Comparison of ENCODE assay signal across 8 cellular contexts in genomic region chr2:196987654-196988364, GRCh38.
A peak's percentile ranks its signal among the peaks of the same experiment; 100 is the strongest.
DNase-seq lines count a peak whose midpoint lies in the region; ATAC-seq and TF ChIP-seq lines count a peak whose summit lies in the region.

No MANE protein-coding gene starts in this region.

- peaks cover 11% of the 10 kb centered on the region for H3K9me3 Mint-ChIP-seq in activated naive CD8-positive, alpha-beta T cell treated with anti-CD3 and anti-CD28 coated beads, Interleukin-2, amount 50 U/mL, for 24 hours

- ATAC-seq in HG03108 (IDR thresholded peaks at IDR 0.05; ENCODE audit: unreplicated experiment): peak; percentile 54
- ATAC-seq in activated naive CD8-positive, alpha-beta T cell treated with anti-CD3 and anti-CD28 coated beads, Interleukin-2, amount 50 U/mL, for 24 hours: peak; percentile 98
- peak; percentile 96 for ATAC-seq in left ventricle myocardium superior

- peaks cover 82% of the 10 kb centered on the region for H3K4me1 Mint-ChIP-seq in activated naive CD8-positive, alpha-beta T cell treated with anti-CD3 and anti-CD28 coated beads, Interleukin-2, amount 50 U/mL, for 24 hours

- H3K4me3 Mint-ChIP-seq in activated naive CD8-positive, alpha-beta T cell treated with anti-CD3 and anti-CD28 coated beads, Interleukin-2, amount 50 U/mL, for 24 hours: peak overlapping the region; percentile 47

- no peaks in the 10 kb centered on the region for H3K27me3 Mint-ChIP-seq in activated naive CD8-positive, alpha-beta T cell treated with anti-CD3 and anti-CD28 coated beads, Interleukin-2, amount 50 U/mL, for 24 hours

- intact Hi-C loops in left ventricle myocardium superior (cut with micrococcal nuclease): loop anchor here (10.0 kb wide), 1 partner anchor 63 kb away; the partner anchor contains the start of gene PGAP1

- H3K4me3 ChIP-seq in retinal pigment epithelial cell (ENCODE audit: low read length): peak overlapping the region; percentile 19

- TF ChIP-seq CTCF in retinal pigment epithelial cell (conservative IDR thresholded peaks at IDR 0.05; ENCODE audit: low read depth, low read length): no peak

- H3K27ac Mint-ChIP-seq in activated naive CD8-positive, alpha-beta T cell treated with anti-CD3 and anti-CD28 coated beads, Interleukin-2, amount 50 U/mL, for 24 hours: peak overlapping the region; percentile 99

- peaks cover 67% of the 10 kb centered on the region for H3K36me3 Mint-ChIP-seq in activated naive CD8-positive, alpha-beta T cell treated with anti-CD3 and anti-CD28 coated beads, Interleukin-2, amount 50 U/mL, for 24 hours (ENCODE audit: low read depth)

- peak; percentile 12 to 65 for DNase-seq in NCI-H2081 (lab: John Stamatoyannopoulos, UW)
- no peak for DNase-seq in NCI-H2081 treated with DMSO at 0.1 percent for 48 hours (lab: John Stamatoyannopoulos, UW)
- peak; percentile 34 for DNase-seq in NCI-H774 (lab: John Stamatoyannopoulos, UW)
- DNase-seq in activated naive CD8-positive, alpha-beta T cell treated with anti-CD3 and anti-CD28 coated beads, Interleukin-2, amount 50 U/mL, for 24 hours: no peak
- DNase-seq in left ventricle myocardium superior: no peak
- peak; percentile 86 for DNase-seq in retinal pigment epithelial cell (ENCODE audit: low read depth)
- no peak for DNase-seq in NCI-H128 (lab: John Stamatoyannopoulos, UW; ENCODE audit: unreplicated experiment)

Comparison
In these comparisons a context has a peak if more than half of its experiments do, and no peak if none do; other contexts are left out.
1. DNase-seq: peak in NCI-H2081 (2 of 2), NCI-H774 (single experiment) and retinal pigment epithelial cell (single experiment); none in NCI-H2081 treated with DMSO at 0.1 percent for 48 hours (single experiment), activated naive CD8-positive, alpha-beta T cell treated with anti-CD3 and anti-CD28 coated beads, Interleukin-2, amount 50 U/mL, for 24 hours (single experiment), left ventricle myocardium superior (single experiment) and NCI-H128 (single experiment).
2. Peak in every context shown above with its lines, with median percentiles within 50 percentile points of each other: ATAC-seq.